Comparison of ENCODE assay signal across 16 cellular contexts in the genomic region with DNA sequence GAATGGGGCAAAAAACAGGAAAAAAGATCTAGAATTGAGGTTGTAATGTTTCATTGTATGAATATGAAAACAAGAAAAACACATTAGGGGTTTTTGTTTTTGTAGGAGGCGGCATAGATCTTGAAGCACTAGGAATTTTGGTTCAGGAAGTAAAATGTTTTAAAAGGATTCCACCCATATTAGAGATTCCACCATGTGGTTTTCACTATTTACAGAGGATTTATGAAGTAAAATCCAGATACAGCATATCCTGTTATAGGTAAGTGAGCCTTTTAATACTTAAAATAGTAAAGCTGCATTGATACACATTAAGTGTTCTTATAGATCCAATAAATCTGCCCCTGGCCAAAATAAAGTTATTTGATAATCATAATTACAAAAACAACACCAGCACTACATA.
"Had no signal": no experiment of that assay in that cellular context is flagged by ENCODE, and none has a peak within 500 bp of the region (broad histone marks: within the 10 kb centered on the region; RNA-seq: fewer than 3 reads in every experiment).

No MANE protein-coding gene starts in this region.

- H3K27ac ChIP-seq: esophagus squamous epithelium, lower lobe of right lung, testis had no signal

- H3K4me1 ChIP-seq: testis had no signal

- H3K9me3 Mint-ChIP-seq: activated T-cell treated with anti-CD3 and anti-CD28 coated beads, Interleukin-2, amount 50 U/mL, for 24 hours; immature natural killer cell had no signal

- ATAC-seq: activated CD8-positive, alpha-beta memory T cell treated with anti-CD3 and anti-CD28 coated beads, Interleukin-2, amount 10 ng/mL, durations not matched to agents 7 days and 5 days; left cardiac atrium; lower lobe of right lung; stimulated activated naive CD8-positive, alpha-beta T cell treated with anti-CD3 and anti-CD28 coated beads, Interleukin-15, amount 100 ng/mL, for 72 hours had no signal

- H3K4me1 Mint-ChIP-seq: nephron progenitor cell had no signal

- H3K27me3 Mint-ChIP-seq: activated CD8-positive, alpha-beta memory T cell treated with anti-CD3 and anti-CD28 coated beads, Interleukin-2, amount 10 ng/mL, durations not matched to agents 7 days and 5 days; activated T-cell treated with anti-CD3 and anti-CD28 coated beads, Interleukin-2, amount 50 U/mL, for 24 hours; stimulated activated naive CD8-positive, alpha-beta T cell treated with anti-CD3 and anti-CD28 coated beads, Interleukin-15, amount 100 ng/mL, for 72 hours had no signal

- H3K27me3 ChIP-seq: esophagus squamous epithelium, testis had no signal

- DNase-seq: activated CD4-positive, alpha-beta T cell treated with anti-CD3 and anti-CD28 coated beads for 1 hour; activated CD4-positive, alpha-beta T cell treated with anti-CD3 and anti-CD28 coated beads, Interleukin-2, amount 50 U/mL, for 48 hours; activated CD8-positive, alpha-beta memory T cell treated with anti-CD3 and anti-CD28 coated beads, Interleukin-2, amount 10 ng/mL, durations not matched to agents 7 days and 5 days; activated T-cell treated with anti-CD3 and anti-CD28 coated beads, Interleukin-2, amount 50 U/mL, for 24 hours; amniotic stem cell; esophagus squamous epithelium; foreskin fibroblast; glutamatergic neuron; immature natural killer cell; left cardiac atrium; lower lobe of right lung; nephron progenitor cell; stimulated activated CD4-positive, alpha-beta T cell treated with anti-CD3 and anti-CD28 coated beads, Interleukin-4, amount 100 ng/mL, for 24 hours; stimulated activated naive CD8-positive, alpha-beta T cell treated with anti-CD3 and anti-CD28 coated beads, Interleukin-15, amount 100 ng/mL, for 72 hours; SW 1271; testis had no signal

- H3K27ac Mint-ChIP-seq: activated CD8-positive, alpha-beta memory T cell treated with anti-CD3 and anti-CD28 coated beads, Interleukin-2, amount 10 ng/mL, durations not matched to agents 7 days and 5 days; activated T-cell treated with anti-CD3 and anti-CD28 coated beads, Interleukin-2, amount 50 U/mL, for 24 hours; nephron progenitor cell; stimulated activated naive CD8-positive, alpha-beta T cell treated with anti-CD3 and anti-CD28 coated beads, Interleukin-15, amount 100 ng/mL, for 72 hours had no signal

- H3K4me3 Mint-ChIP-seq: activated CD8-positive, alpha-beta memory T cell treated with anti-CD3 and anti-CD28 coated beads, Interleukin-2, amount 10 ng/mL, durations not matched to agents 7 days and 5 days; activated T-cell treated with anti-CD3 and anti-CD28 coated beads, Interleukin-2, amount 50 U/mL, for 24 hours; immature natural killer cell; nephron progenitor cell; stimulated activated naive CD8-positive, alpha-beta T cell treated with anti-CD3 and anti-CD28 coated beads, Interleukin-15, amount 100 ng/mL, for 72 hours had no signal

- H3K9me3 ChIP-seq: esophagus squamous epithelium, lower lobe of right lung, testis had no signal

- H3K4me3 ChIP-seq: esophagus squamous epithelium, lower lobe of right lung, testis had no signal
